Comparison of ENCODE assay signal across 15 cellular contexts in the genomic region with DNA sequence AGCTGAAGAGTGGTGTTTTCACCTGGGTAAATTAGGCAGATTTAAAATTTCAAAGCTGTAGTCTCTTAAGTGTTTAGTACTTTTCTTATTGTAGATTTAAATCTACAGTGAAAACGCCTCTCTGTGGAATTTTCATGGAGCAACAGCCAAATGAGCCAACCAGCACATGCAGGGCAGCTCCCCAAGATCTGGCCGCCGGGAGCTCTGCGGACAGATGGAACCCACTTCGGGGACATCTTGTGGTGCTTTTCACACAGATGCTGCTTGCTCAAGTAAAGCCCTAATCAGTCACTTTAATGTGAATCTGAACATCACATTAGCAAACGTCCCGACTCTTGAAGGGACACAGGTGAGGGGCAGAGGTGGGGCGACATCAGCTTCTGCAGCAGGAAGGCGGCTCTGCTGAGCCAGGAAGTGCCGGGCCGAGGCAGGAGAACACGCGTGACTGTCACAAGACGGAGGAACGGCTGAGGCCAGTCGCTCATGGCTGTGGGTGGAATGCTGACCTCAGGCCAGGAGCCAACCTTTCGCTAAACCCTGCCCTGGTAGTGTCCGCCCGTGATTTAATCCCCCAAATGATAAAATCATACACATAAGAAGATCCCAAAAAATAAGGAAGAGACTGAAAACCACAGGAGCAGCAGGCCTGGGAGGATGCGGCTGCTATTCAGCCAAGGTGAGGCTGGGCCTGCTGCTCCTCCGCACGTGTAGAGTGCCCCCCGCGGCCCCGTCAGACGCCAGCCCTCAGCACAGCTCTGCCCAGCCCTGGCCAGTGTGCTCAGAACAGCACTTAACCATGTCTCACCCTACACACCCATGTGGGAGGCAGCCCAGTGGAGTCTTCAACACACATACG.
A peak's percentile ranks its signal among the peaks of the same experiment; 100 is the strongest.
DNase-seq lines count a peak whose midpoint lies in the region; TF ChIP-seq lines count a peak whose summit lies in the region.
"Had no signal": no experiment of that assay in that cellular context is flagged by ENCODE, and none has a peak within 500 bp of the region (broad histone marks: within the 10 kb centered on the region; RNA-seq: fewer than 3 reads in every experiment).

No MANE protein-coding gene starts in this region.

- H3K36me3 ChIP-seq in ascending aorta (peaks cover 11 to 22% of the 10 kb centered on the region in 2 donors), sigmoid colon (peaks cover 3 to 38% (median 18%) of the 10 kb centered on the region in 4 donors)

- peak overlapping the region; percentile 78 for H3K27ac Mint-ChIP-seq in glutamatergic neuron (ENCODE audit: unreplicated experiment)

- H3K4me1 Mint-ChIP-seq in glutamatergic neuron (ENCODE audit: low read depth, unreplicated experiment) = peaks cover 17% of the 10 kb centered on the region

- no peak for TF ChIP-seq POLR2A in sigmoid colon (IDR thresholded peaks at IDR 0.05)

- H3K27ac ChIP-seq in ascending aorta = peak overlapping the region; percentile 21 to 30
- no peak overlapping the region for H3K27ac ChIP-seq in sigmoid colon

- DNase-seq in G401 (ENCODE audit: low spot score) (peak; percentile 77), ascending aorta (ENCODE audit: low spot score in 2 of 2) (no peak), glutamatergic neuron (no peak), sigmoid colon (peak; percentile 60), GM13976 (ENCODE audit: low spot score) (no peak), AG20443 (ENCODE audit: low spot score) (no peak), NCI-H1436 (lab: John Stamatoyannopoulos, UW) (no peak), NCI-H1436 treated with DMSO at 0.1 percent for 48 hours (lab: John Stamatoyannopoulos, UW) (no peak)
- DNase-seq: Caco-2, KBM-7, NCI-H1048, NCI-H1694 treated with DMSO at 0.1 percent for 48 hours, NCI-H446, NCI-H82 had no signal

- WGBS in sigmoid colon, 2 donors = 92 to 95% methylated on average over 27 of the region's 27 CpGs

- in situ Hi-C loops in G401 (cut with HindIII; ENCODE audit: low sequenced_read_pairs) (no loop called here), GM13976 (cut with MboI; ENCODE audit: low sequenced_read_pairs, unreplicated experiment) (no loop called here)

- peaks cover 6% of the 10 kb centered on the region for H3K27me3 Mint-ChIP-seq in glutamatergic neuron (ENCODE audit: unreplicated experiment)

- H3K4me1 ChIP-seq in ascending aorta (peaks cover 0 to 10% of the 10 kb centered on the region in 2 donors), sigmoid colon (peaks cover 0 to 38% (median 26%) of the 10 kb centered on the region in 4 donors)
- H3K4me1 ChIP-seq: Caco-2 had no signal

- no peaks in the 10 kb centered on the region for H3K9me3 ChIP-seq in ascending aorta
- H3K9me3 ChIP-seq in sigmoid colon = no peaks in the 10 kb centered on the region
- H3K9me3 ChIP-seq: Caco-2 had no signal

- H3K9me3 Mint-ChIP-seq in glutamatergic neuron (ENCODE audit: unreplicated experiment) = peaks cover 8% of the 10 kb centered on the region

- intact Hi-C loops in ascending aorta (cut with DNase I) = no loop called here
- intact Hi-C loops in sigmoid colon (cut with DNase I) = no loop called here

- H3K27me3 ChIP-seq in ascending aorta = no peaks in the 10 kb centered on the region
- no peaks in the 10 kb centered on the region for H3K27me3 ChIP-seq in sigmoid colon

- H3K4me3 ChIP-seq in ascending aorta (no peak overlapping the region), sigmoid colon (no peak overlapping the region)

- no peak for TF ChIP-seq CTCF in ascending aorta (IDR thresholded peaks at IDR 0.05)
- no peak for TF ChIP-seq CTCF in glutamatergic neuron (IDR thresholded peaks at IDR 0.05; ENCODE audit: partially characterized antibody, unreplicated experiment)
- no peak for TF ChIP-seq CTCF in sigmoid colon (IDR thresholded peaks at IDR 0.05)
- TF ChIP-seq CTCF in GM13976 (IDR thresholded peaks at IDR 0.05; ENCODE audit: borderline replicate concordance, control extremely low read depth, extremely low read depth, insufficient read depth, missing control alignments) = no peak

- peak overlapping the region; percentile 34 for H3K4me3 Mint-ChIP-seq in glutamatergic neuron (ENCODE audit: unreplicated experiment)
- H3K4me3 Mint-ChIP-seq: CD14-positive monocyte had no signal

- TF ChIP-seq EP300 in sigmoid colon (IDR thresholded peaks at IDR 0.05) = no peak

- H3K36me3 Mint-ChIP-seq in glutamatergic neuron (ENCODE audit: unreplicated experiment) = no peaks in the 10 kb centered on the region
- H3K36me3 Mint-ChIP-seq: CD14-positive monocyte had no signal

Comparison
In these comparisons a context has a peak if more than half of its experiments do, and no peak if none do; other contexts are left out.
1. DNase-seq: peak in G401 (single experiment) and sigmoid colon (single experiment); none in ascending aorta (0 of 2), glutamatergic neuron (single experiment), GM13976 (single experiment), AG20443 (single experiment), NCI-H1436 (single experiment) and NCI-H1436 treated with DMSO at 0.1 percent for 48 hours (single experiment).
2. H3K27ac ChIP-seq: peak in ascending aorta (2 of 2); none in sigmoid colon (0 of 4).